Comparison of ENCODE assay signal across 8 cellular contexts in genomic region chr10:35640951-35641429, GRCh38. TPM values are rescaled to one million over a fixed set of nuclear protein-coding genes. Genes with fewer than 3 reads are reported as not detected.
DNase-seq lines count a peak whose midpoint lies in the region; ATAC-seq and TF ChIP-seq lines count a peak whose summit lies in the region.

No MANE protein-coding gene starts in this region.

- no peak for TF ChIP-seq CTCF in esophagus muscularis mucosa (IDR thresholded peaks at IDR 0.05)

- 0% methylated on average over 8 of the region's 45 CpGs for WGBS in esophagus muscularis mucosa
- 1% methylated on average over 45 of the region's 45 CpGs for WGBS in thymus

- TF ChIP-seq POLR2A in esophagus muscularis mucosa (IDR thresholded peaks at IDR 0.05; ENCODE audit: low read depth): no peak

- H3K27ac ChIP-seq in esophagus muscularis mucosa (replicated peaks in 1 of 4) (peak overlapping the region; percentile 90 to 98 (median 94)), muscle layer of duodenum (ENCODE audit: low read length) (no peak overlapping the region), thymus (ENCODE audit: low read depth) (peak overlapping the region; percentile 36)

- no peaks in the 10 kb centered on the region for H3K36me3 ChIP-seq in esophagus muscularis mucosa
- H3K36me3 ChIP-seq in muscle layer of duodenum (ENCODE audit: control insufficient read depth in 1 of 2, insufficient read depth in 2 of 2, low read length in 2 of 2): no peaks in the 10 kb centered on the region
- no peaks in the 10 kb centered on the region for H3K36me3 ChIP-seq in thymus (ENCODE audit: control insufficient read depth, insufficient read depth)

- H3K27me3 ChIP-seq in esophagus muscularis mucosa: no peaks in the 10 kb centered on the region
- peaks cover 4% of the 10 kb centered on the region for H3K27me3 ChIP-seq in muscle layer of duodenum (ENCODE audit: low read depth, low read length)
- H3K27me3 ChIP-seq in thymus (ENCODE audit: control insufficient read depth, insufficient read depth): peaks cover 82% of the 10 kb centered on the region

- H3K4me3 ChIP-seq in esophagus muscularis mucosa (peak overlapping the region; percentile 86 to 92 (median 89)), muscle layer of duodenum (ENCODE audit: low read depth in 1 of 2, low read length in 2 of 2) (peak overlapping the region; percentile 63 to 79), thymus (ENCODE audit: low read length) (peak overlapping the region; percentile 64)

- TF ChIP-seq EP300 in esophagus muscularis mucosa (IDR thresholded peaks at IDR 0.05): no peak

- ATAC-seq in Right ventricle myocardium inferior (peak; percentile 42), HG02678 (IDR thresholded peaks at IDR 0.05; ENCODE audit: unreplicated experiment) (peak; percentile 29)

- peaks cover 24 to 69% (median 45%) of the 10 kb centered on the region in 4 donors for H3K4me1 ChIP-seq in esophagus muscularis mucosa
- peaks cover 0 to 25% of the 10 kb centered on the region in 2 donors for H3K4me1 ChIP-seq in muscle layer of duodenum (ENCODE audit: control insufficient read depth in 1 of 2, insufficient read depth in 2 of 2, low read length in 2 of 2)
- H3K4me1 ChIP-seq in thymus (ENCODE audit: control insufficient read depth, insufficient read depth, low read length): peaks cover 3% of the 10 kb centered on the region

- peak; percentile 82 for DNase-seq in Right ventricle myocardium inferior (ENCODE audit: missing footprints)
- DNase-seq in cardiac septum (ENCODE audit: low spot score): no peak
- peak; percentile 28 to 38 for DNase-seq in NCI-H1930 (lab: John Stamatoyannopoulos, UW)
- peak; percentile 57 for DNase-seq in activated T-cell treated with anti-CD3 and anti-CD28 coated beads for 48 hours (ENCODE audit: low read depth)
- no peak for DNase-seq in esophagus muscularis mucosa (ENCODE audit: extremely low spot score)

- no peaks in the 10 kb centered on the region for H3K9me3 ChIP-seq in esophagus muscularis mucosa
- H3K9me3 ChIP-seq in muscle layer of duodenum (ENCODE audit: control insufficient read depth in 1 of 2, low read length in 2 of 2): no peaks in the 10 kb centered on the region
- H3K9me3 ChIP-seq in thymus (ENCODE audit: control insufficient read depth): peaks cover 2% of the 10 kb centered on the region

- intact Hi-C loops in Right ventricle myocardium inferior (cut with DNase I) (loop anchor here (5.0 kb wide), 7 partner anchors 256 to 851 kb away; partner anchors contain the start of gene CREM), cardiac septum (cut with DNase I) (loop anchor here (5.0 to 10.0 kb wide), 4 partner anchors 189 to 851 kb away; no protein-coding TSS in a partner anchor), esophagus muscularis mucosa (cut with DNase I) (no loop called here)

RNA-seq across cellular contexts. Expression of gene FZD8, which starts 1.1 kb away (rescaled TPM):
- total RNA-seq in Right ventricle myocardium inferior (9.0 TPM), cardiac septum (7.7 TPM), esophagus muscularis mucosa (10 to 100 TPM in 2 of 4 donors, 1 to 10 TPM in 2; 5.4 to 13.8 (median 11.2) TPM)
- 2.1 TPM for polyA plus RNA-seq in thymus

RNA-seq across cellular contexts. Expression of gene GJD4, which starts 35.8 kb away (rescaled TPM):
- total RNA-seq in Right ventricle myocardium inferior (not detected), cardiac septum (not detected), esophagus muscularis mucosa (not detected)
- polyA plus RNA-seq in thymus: 0.07 TPM

Comparison
In these comparisons a context has a peak if more than half of its experiments do, and no peak if none do; other contexts are left out.
1. DNase-seq: peak in Right ventricle myocardium inferior (single experiment), NCI-H1930 (2 of 2) and activated T-cell treated with anti-CD3 and anti-CD28 coated beads for 48 hours (single experiment); none in cardiac septum (single experiment) and esophagus muscularis mucosa (single experiment).
2. Peak in every context shown above with its lines, with median percentiles within 50 percentile points of each other: H3K4me3 ChIP-seq.